ENCODE assay signal across 30 cellular contexts in the genomic region with DNA sequence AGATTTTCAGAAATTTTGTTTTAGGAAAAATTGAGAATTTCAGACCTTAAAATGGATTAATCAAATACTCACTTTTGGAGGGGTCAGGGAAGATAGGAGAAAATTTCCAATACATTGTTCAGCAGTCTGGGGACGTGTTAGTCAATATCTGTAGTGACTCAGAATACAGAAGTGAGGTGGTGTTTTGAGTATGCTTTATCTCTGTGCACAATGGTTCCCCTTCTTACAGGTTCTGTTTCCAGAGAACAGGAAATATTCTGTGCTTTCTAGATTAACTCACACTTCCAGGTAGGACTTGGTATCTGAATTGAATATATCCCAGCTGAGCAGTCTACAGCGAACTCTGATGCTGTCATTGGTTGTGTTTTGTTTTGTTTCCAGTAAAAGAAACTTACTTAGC. TPM values are rescaled to one million over a fixed set of nuclear protein-coding genes. Genes with fewer than 3 reads are reported as not detected.
DNase-seq lines count a peak whose midpoint lies in the region; ATAC-seq, FAIRE-seq and TF ChIP-seq lines count a peak whose summit lies in the region.
"Had no signal": no experiment of that assay in that cellular context is flagged by ENCODE, and none has a peak within 500 bp of the region (broad histone marks: within the 10 kb centered on the region; RNA-seq: fewer than 3 reads in every experiment).

No MANE protein-coding gene starts in this region.

- no peak overlapping the region for H3K4me2 ChIP-seq in Loucy (ENCODE audit: low read depth, low read length, poor library complexity, severe bottlenecking)
- no peak overlapping the region for H3K4me2 ChIP-seq in MM.1S (ENCODE audit: low read depth, low read length)

- intact Hi-C loops in naive thymus-derived CD4-positive, alpha-beta T cell (cut with micrococcal nuclease): no loop called here

- no peaks in the 10 kb centered on the region for H3K27me3 ChIP-seq in Loucy (ENCODE audit: insufficient read depth, low read length, poor library complexity, severe bottlenecking)
- no peaks in the 10 kb centered on the region for H3K27me3 ChIP-seq in bronchial epithelial cell (ENCODE audit: control insufficient read depth, insufficient read depth, low read length)
- H3K27me3 ChIP-seq in naive thymus-derived CD4-positive, alpha-beta T cell (ENCODE audit: control insufficient read depth in 2 of 2, insufficient read depth in 2 of 2, low read length in 2 of 2): no peaks in the 10 kb centered on the region
- no peaks in the 10 kb centered on the region for H3K27me3 ChIP-seq in MM.1S (replicated peaks; ENCODE audit: insufficient read depth, low read length)
- H3K27me3 ChIP-seq: body of pancreas, left lung, vagina had no signal

- TF ChIP-seq CTCF in Loucy (conservative IDR thresholded peaks at IDR 0.05; ENCODE audit: low read length) (no peak), bronchial epithelial cell (IDR thresholded peaks at IDR 0.05; ENCODE audit: insufficient read depth, low read length, severe bottlenecking) (no peak), MM.1S (IDR thresholded peaks at IDR 0.05; ENCODE audit: low read length) (no peak)

- peak; percentile 42 for ATAC-seq in naive thymus-derived CD4-positive, alpha-beta T cell
- no peak for ATAC-seq in naive thymus-derived CD8-positive, alpha-beta T cell
- ATAC-seq: body of pancreas; effector memory CD8-positive, alpha-beta T cell; left lung; PC-3; T-helper 17 cell had no signal

- no peaks in the 10 kb centered on the region for H3K9me2 ChIP-seq in Loucy (replicated peaks; ENCODE audit: low read depth, low read length)
- H3K9me2 ChIP-seq in MM.1S (replicated peaks; ENCODE audit: insufficient read depth, low read length): no peaks in the 10 kb centered on the region

- DNase-seq in ELR (ENCODE audit: low read depth) (peak; percentile 21), bronchial epithelial cell (ENCODE audit: low read depth) (peak; percentile 42), DMS53 treated with DMSO at 0.1 percent for 48 hours (lab: John Stamatoyannopoulos, UW; ENCODE audit: unreplicated experiment) (no peak), MM.1S (no peak)
- no peak for DNase-seq in naive thymus-derived CD4-positive, alpha-beta T cell
- DNase-seq in naive thymus-derived CD8-positive, alpha-beta T cell: no peak
- DNase-seq: activated CD4-positive, alpha-beta T cell treated with anti-CD3 and anti-CD28 coated beads, Interleukin-2, amount 50 U/mL, for 4 hours; activated CD8-positive, alpha-beta memory T cell treated with anti-CD3 and anti-CD28 coated beads, Interleukin-2, amount 50 U/mL, for 48 hours; activated effector memory CD4-positive, alpha-beta T cell treated with anti-CD3 and anti-CD28 coated beads, Interleukin-2, amount 50 U/mL, for 16 hours; body of pancreas; CD4-positive, alpha-beta memory T cell; DMS79 treated with DMSO at 0.1 percent for 48 hours; effector memory CD8-positive, alpha-beta T cell; H9; left lung; NCI-H1092; NCI-H1930; NCI-H2227 treated with DMSO at 0.1 percent for 48 hours; NCI-H82; PC-3; SHP77 treated with DMSO at 0.1 percent for 48 hours; T-helper 17 cell had no signal

- no peaks in the 10 kb centered on the region for H3K79me2 ChIP-seq in Loucy (ENCODE audit: insufficient read depth, low read length)
- no peaks in the 10 kb centered on the region for H3K79me2 ChIP-seq in MM.1S (ENCODE audit: low read length)

- CTCF ChIA-PET in naive thymus-derived CD4-positive, alpha-beta T cell (lab: Charles Lee): no interaction called here

- no peaks in the 10 kb centered on the region for H3K9me3 ChIP-seq in Loucy (ENCODE audit: insufficient read depth, low read depth, low read length)
- no peaks in the 10 kb centered on the region for H3K9me3 ChIP-seq in naive thymus-derived CD4-positive, alpha-beta T cell (ENCODE audit: control insufficient read depth in 2 of 3, low read length in 3 of 3)
- no peaks in the 10 kb centered on the region for H3K9me3 ChIP-seq in MM.1S (replicated peaks; ENCODE audit: insufficient read depth, low read length)
- H3K9me3 ChIP-seq: body of pancreas, left lung, prostate gland, thoracic aorta, vagina had no signal

- peaks cover 0 to 4% (median 0%) of the 10 kb centered on the region in 11 donors for H3K9me3 Mint-ChIP-seq in naive thymus-derived CD4-positive, alpha-beta T cell
- peaks cover 0 to 2% (median 0%) of the 10 kb centered on the region in 9 donors for H3K9me3 Mint-ChIP-seq in naive thymus-derived CD8-positive, alpha-beta T cell
- H3K9me3 Mint-ChIP-seq: effector memory CD8-positive, alpha-beta T cell; H9 had no signal

- 0 out of 2 replicates have a peak overlapping the region, but pooled peaks have one; percentile 16 for H2AFZ ChIP-seq in Loucy (ENCODE audit: low read length)
- no peak overlapping the region for H2AFZ ChIP-seq in MM.1S (ENCODE audit: low read length)

- no peaks in the 10 kb centered on the region for H4K20me1 ChIP-seq in Loucy (ENCODE audit: insufficient read depth, low read length, poor library complexity, severe bottlenecking)
- H4K20me1 ChIP-seq in MM.1S (ENCODE audit: insufficient read depth, low read length): no peaks in the 10 kb centered on the region

- POLR2A ChIA-PET in naive thymus-derived CD4-positive, alpha-beta T cell (lab: Charles Lee): no interaction called here
- POLR2A ChIA-PET in naive thymus-derived CD8-positive, alpha-beta T cell (lab: Charles Lee): no interaction called here

- H3K36me3 Mint-ChIP-seq in naive thymus-derived CD4-positive, alpha-beta T cell: no peaks in the 10 kb centered on the region
- no peaks in the 10 kb centered on the region for H3K36me3 Mint-ChIP-seq in naive thymus-derived CD8-positive, alpha-beta T cell
- H3K36me3 Mint-ChIP-seq: CD4-positive, alpha-beta memory T cell; mesothelial cell of epicardium had no signal

- H3K4me1 Mint-ChIP-seq in naive thymus-derived CD4-positive, alpha-beta T cell: peaks cover 0 to 9% (median 0%) of the 10 kb centered on the region in 7 donors
- peaks cover 0 to 4% (median 0%) of the 10 kb centered on the region in 4 donors for H3K4me1 Mint-ChIP-seq in naive thymus-derived CD8-positive, alpha-beta T cell

- H3K27ac ChIP-seq in naive thymus-derived CD4-positive, alpha-beta T cell (ENCODE audit: low read depth, low read length): no peak overlapping the region
- no peak overlapping the region for H3K27ac ChIP-seq in MM.1S (ENCODE audit: low read length)
- H3K27ac ChIP-seq: body of pancreas, left lung, prostate gland, thoracic aorta, vagina had no signal

- H3F3A ChIP-seq in Loucy (ENCODE audit: low read depth): no peaks in the 10 kb centered on the region
- H3F3A ChIP-seq in MM.1S (ENCODE audit: insufficient read depth, low read length): no peaks in the 10 kb centered on the region

- H3K27ac Mint-ChIP-seq in naive thymus-derived CD4-positive, alpha-beta T cell: no peak overlapping the region
- no peak overlapping the region for H3K27ac Mint-ChIP-seq in naive thymus-derived CD8-positive, alpha-beta T cell
- H3K27ac Mint-ChIP-seq: effector memory CD8-positive, alpha-beta T cell; H9; mesothelial cell of epicardium; T-helper 17 cell had no signal

- no peak overlapping the region for H3K9ac ChIP-seq in Loucy (ENCODE audit: low read depth, low read length, poor library complexity, severe bottlenecking)
- no peak overlapping the region for H3K9ac ChIP-seq in MM.1S (ENCODE audit: low read length)

- H3K27me3 Mint-ChIP-seq in naive thymus-derived CD4-positive, alpha-beta T cell: peaks cover 0 to 6% (median 0%) of the 10 kb centered on the region in 5 donors
- H3K27me3 Mint-ChIP-seq in naive thymus-derived CD8-positive, alpha-beta T cell: no peaks in the 10 kb centered on the region
- H3K27me3 Mint-ChIP-seq: CD4-positive, alpha-beta memory T cell; effector memory CD8-positive, alpha-beta T cell; T-helper 17 cell had no signal

- no peaks in the 10 kb centered on the region for H3K36me3 ChIP-seq in Loucy (ENCODE audit: insufficient read depth, low read length)
- H3K36me3 ChIP-seq in bronchial epithelial cell (ENCODE audit: control insufficient read depth, insufficient read depth, low read length): no peaks in the 10 kb centered on the region
- H3K36me3 ChIP-seq in naive thymus-derived CD4-positive, alpha-beta T cell (ENCODE audit: control insufficient read depth in 2 of 3, insufficient read depth in 3 of 3, low read length in 3 of 3): no peaks in the 10 kb centered on the region
- no peaks in the 10 kb centered on the region for H3K36me3 ChIP-seq in MM.1S (replicated peaks; ENCODE audit: insufficient read depth, low read length)
- H3K36me3 ChIP-seq: left lung, prostate gland, thoracic aorta, vagina had no signal

- FAIRE-seq in bronchial epithelial cell (lab: Jason Lieb, UNC): no peak
- FAIRE-seq: GM12891 had no signal

- H3K4me3 Mint-ChIP-seq in naive thymus-derived CD4-positive, alpha-beta T cell: no peak overlapping the region
- H3K4me3 Mint-ChIP-seq in naive thymus-derived CD8-positive, alpha-beta T cell: no peak overlapping the region
- H3K4me3 Mint-ChIP-seq: CD4-positive, alpha-beta memory T cell; effector memory CD8-positive, alpha-beta T cell; H9; mesothelial cell of epicardium; T-helper 17 cell had no signal

- H3K4me3 ChIP-seq in Loucy (ENCODE audit: low read length, poor library complexity, severe bottlenecking) (no peak overlapping the region), bronchial epithelial cell (ENCODE audit: low read depth, low read length) (no peak overlapping the region), MM.1S (ENCODE audit: low read length) (no peak overlapping the region)
- no peak overlapping the region for H3K4me3 ChIP-seq in naive thymus-derived CD4-positive, alpha-beta T cell (ENCODE audit: low read length)
- H3K4me3 ChIP-seq: body of pancreas, left lung, prostate gland, thoracic aorta, vagina had no signal

- H3K4me1 ChIP-seq in Loucy (ENCODE audit: insufficient read depth, low read length, poor library complexity, severe bottlenecking) (peaks cover 25% of the 10 kb centered on the region), MM.1S (ENCODE audit: low read length) (no peaks in the 10 kb centered on the region)
- no peaks in the 10 kb centered on the region for H3K4me1 ChIP-seq in naive thymus-derived CD4-positive, alpha-beta T cell (ENCODE audit: control insufficient read depth in 2 of 2, insufficient read depth in 2 of 2, low read length in 2 of 2)
- H3K4me1 ChIP-seq: body of pancreas, left lung, prostate gland, vagina had no signal

RNA-seq across cellular contexts. Expression of a gene that starts 30.7 kb away (rescaled TPM):
- total RNA-seq in bronchial epithelial cell: not detected in 2 replicates
- not detected for total RNA-seq in naive thymus-derived CD4-positive, alpha-beta T cell
- polyA plus RNA-seq in naive thymus-derived CD4-positive, alpha-beta T cell: not detected
- not detected for total RNA-seq in naive thymus-derived CD8-positive, alpha-beta T cell
- not detected for polyA plus RNA-seq in naive thymus-derived CD8-positive, alpha-beta T cell
- total RNA-seq: body of pancreas; CD4-positive, alpha-beta memory T cell; H9; HT-29; left lung; mesothelial cell of epicardium; PC-3; T-helper 17 cell; thoracic aorta; vagina had no signal
- polyA plus RNA-seq: neural cell had no signal

Comparison
In these comparisons a context has a peak if more than half of its experiments do, and no peak if none do; other contexts are left out.
1. DNase-seq: peak in ELR (single experiment) and bronchial epithelial cell (single experiment); none in naive thymus-derived CD4-positive, alpha-beta T cell (0 of 9), naive thymus-derived CD8-positive, alpha-beta T cell (0 of 10), DMS53 treated with DMSO at 0.1 percent for 48 hours (single experiment) and MM.1S (single experiment).